ENCODE assay signal across 15 cellular contexts in the genomic region with DNA sequence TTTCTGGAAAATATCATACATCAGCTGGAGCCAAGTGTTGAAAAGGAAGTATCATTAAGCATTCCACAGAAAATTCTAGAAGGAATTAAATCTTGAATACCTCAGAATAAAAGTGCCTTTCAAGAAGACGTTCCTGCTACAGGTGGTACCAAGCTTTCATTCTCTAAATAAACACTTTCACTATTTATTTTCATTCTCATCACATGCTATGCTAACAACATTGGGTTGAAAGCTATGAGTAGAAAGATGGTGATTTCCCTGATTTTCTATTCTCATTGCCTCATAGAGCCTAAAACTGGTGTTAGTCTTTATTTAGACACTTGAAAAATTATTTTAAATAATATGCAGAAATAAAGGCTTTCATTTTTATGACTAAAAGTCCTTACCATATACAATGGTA.
DNase-seq lines count a peak whose midpoint lies in the region; ATAC-seq and TF ChIP-seq lines count a peak whose summit lies in the region.
"Had no signal": no experiment of that assay in that cellular context is flagged by ENCODE, and none has a peak within 500 bp of the region (broad histone marks: within the 10 kb centered on the region; RNA-seq: fewer than 3 reads in every experiment).

No MANE protein-coding gene starts in this region.

- ATAC-seq in GM18505 (IDR thresholded peaks at IDR 0.05; ENCODE audit: unreplicated experiment) (peak; percentile 57), GM19351 (IDR thresholded peaks at IDR 0.05; ENCODE audit: unreplicated experiment) (peak; percentile 66), GM21786 (IDR thresholded peaks at IDR 0.05; ENCODE audit: unreplicated experiment) (peak; percentile 69), HG02973 (IDR thresholded peaks at IDR 0.05; ENCODE audit: unreplicated experiment) (peak; percentile 58), HG03460 (IDR thresholded peaks at IDR 0.05; ENCODE audit: unreplicated experiment) (no peak)
- ATAC-seq: HepG2 had no signal

- TF ChIP-seq CTCF in coronary artery (IDR thresholded peaks at IDR 0.05) = no peak

- no peak overlapping the region for H3K4me3 ChIP-seq in coronary artery
- H3K4me3 ChIP-seq: BLaER1 treated with 17β-estradiol and CSF1 and Interleukin-3, amounts not matched to agents 10 nM and 100 nM; GM23248 had no signal

- no peak for TF ChIP-seq POLR2A in GM18505 (IDR thresholded peaks at IDR 0.05; ENCODE audit: borderline replicate concordance, extremely low read depth, insufficient read depth, insufficient read length)

- H3K27ac ChIP-seq in coronary artery = no peak overlapping the region
- H3K27ac ChIP-seq: BLaER1 treated with 17β-estradiol and CSF1 and Interleukin-3, amounts not matched to agents 10 nM and 100 nM; GM23248; KMS-11 had no signal

- no peak for DNase-seq in activated CD8-positive, alpha-beta memory T cell treated with anti-CD3 and anti-CD28 coated beads for 24 hours
- DNase-seq in coronary artery (ENCODE audit: low spot score) = no peak
- no peak for DNase-seq in stimulated activated naive CD4-positive, alpha-beta T cell (lab: John Stamatoyannopoulos, UW)
- DNase-seq: 8988T; CD4-positive, CD25-positive, alpha-beta regulatory T cell; GM23248; H7 had no signal
